ENCODE assay signal across 23 cellular contexts in the genomic region with DNA sequence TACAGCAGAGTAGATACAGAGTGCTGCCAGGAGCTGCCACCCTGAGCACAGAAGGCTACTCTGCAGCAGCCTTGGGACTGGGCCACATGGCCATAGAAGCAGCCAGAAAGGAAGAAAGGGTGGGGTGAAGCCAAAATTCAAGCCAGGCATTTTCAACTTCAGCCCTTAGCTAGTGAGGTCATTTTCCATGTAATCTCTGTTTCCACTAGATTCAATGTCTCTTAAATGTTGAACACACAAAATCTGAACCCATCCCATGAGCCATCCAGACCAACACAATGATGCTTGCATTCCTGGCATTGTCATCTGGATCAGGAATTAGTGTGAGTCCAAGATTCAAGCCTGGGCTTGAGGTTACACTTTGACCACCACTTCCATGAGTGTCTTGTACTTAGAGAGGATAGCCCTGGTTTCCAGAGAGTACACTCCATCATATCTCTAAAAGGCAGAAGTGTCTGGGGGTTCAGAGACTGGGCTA.
DNase-seq lines count a peak whose midpoint lies in the region; ATAC-seq and TF ChIP-seq lines count a peak whose summit lies in the region.
"Had no signal": no experiment of that assay in that cellular context is flagged by ENCODE, and none has a peak within 500 bp of the region (broad histone marks: within the 10 kb centered on the region; RNA-seq: fewer than 3 reads in every experiment).

No MANE protein-coding gene starts in this region.

- H3K4me1 Mint-ChIP-seq in neural crest cell, result peaks cover 13% of the 10 kb centered on the region

- H3K9me3 ChIP-seq in RWPE2 (ENCODE audit: severe bottlenecking), result no peaks in the 10 kb centered on the region
- H3K9me3 ChIP-seq: ascending aorta, gastroesophageal sphincter, mucosa of descending colon, neutrophil, SJSA1 had no signal

- no peak overlapping the region for H3K27ac ChIP-seq in RWPE2 (ENCODE audit: poor library complexity, severe bottlenecking)
- H3K27ac ChIP-seq: ascending aorta, gastroesophageal sphincter, neutrophil, SJSA1 had no signal

- no peaks in the 10 kb centered on the region for H3K27me3 Mint-ChIP-seq in neural crest cell (ENCODE audit: low read depth)

- H3K27ac Mint-ChIP-seq in neural crest cell (ENCODE audit: unreplicated experiment), result peak overlapping the region; percentile 69
- H3K27ac Mint-ChIP-seq: CD8-positive, alpha-beta T cell had no signal

- no peaks in the 10 kb centered on the region for H3K27me3 ChIP-seq in RWPE2 (ENCODE audit: insufficient read depth, poor library complexity, severe bottlenecking)
- H3K27me3 ChIP-seq: ascending aorta, gastroesophageal sphincter, neutrophil, SJSA1 had no signal

- H3K4me3 Mint-ChIP-seq in neural crest cell, result no peak overlapping the region
- H3K4me3 Mint-ChIP-seq: CD8-positive, alpha-beta T cell had no signal

- H3K36me3 ChIP-seq in RWPE2 (ENCODE audit: low read depth), result no peaks in the 10 kb centered on the region
- H3K36me3 ChIP-seq: ascending aorta, gastroesophageal sphincter, neutrophil, SJSA1 had no signal

- peak; percentile 94 for DNase-seq in G401 (ENCODE audit: low spot score)
- no peak for DNase-seq in RWPE2 (ENCODE audit: low spot score)
- DNase-seq in fibroblast of peridontal ligament (ENCODE audit: extremely low read depth), result peak; percentile 56
- no peak for DNase-seq in neural crest cell (ENCODE audit: low read depth, low spot score)
- no peak for DNase-seq in A172 (ENCODE audit: low spot score)
- no peak for DNase-seq in KBM-7
- DNase-seq in left lobe of liver (ENCODE audit: low spot score), result no peak
- DNase-seq: activated CD4-positive, alpha-beta T cell treated with anti-CD3 and anti-CD28 coated beads, Interleukin-2, amount 50 U/mL, for 48 hours; activated naive CD4-positive, alpha-beta T cell; activated T-cell treated with anti-CD3 and anti-CD28 coated beads for 4 hours; CD8-positive, alpha-beta T cell; DMS79 treated with DMSO at 0.1 percent for 48 hours; mucosa of descending colon; NCI-H1436 treated with DMSO at 0.1 percent for 48 hours; NCI-H748 treated with DMSO at 0.1 percent for 48 hours; OCI-M1; retina; T-helper 2 cell had no signal

- H3K9me3 Mint-ChIP-seq in neural crest cell, result peaks cover 5% of the 10 kb centered on the region

- in situ Hi-C loops in G401 (cut with HindIII; ENCODE audit: low sequenced_read_pairs), result no loop called here
- in situ Hi-C loops in KBM-7 (cut with MboI; ENCODE audit: low pct_unique_long_range_greater_than_20kb, low sequenced_read_pairs), result no loop called here

- ATAC-seq in RWPE2 (ENCODE audit: low read depth) (peak; percentile 23; the same call in 1 of the 3 replicates), HG03460 (IDR thresholded peaks at IDR 0.05; ENCODE audit: unreplicated experiment) (no peak), left lobe of liver (no peak)
- ATAC-seq: CD8-positive, alpha-beta T cell; gastroesophageal sphincter; mucosa of descending colon had no signal

- no peak overlapping the region for H3K4me3 ChIP-seq in RWPE2 (ENCODE audit: severe bottlenecking)
- H3K4me3 ChIP-seq: ascending aorta, gastroesophageal sphincter, mucosa of descending colon, SJSA1 had no signal

- peaks cover 4% of the 10 kb centered on the region for H3K36me3 Mint-ChIP-seq in neural crest cell (ENCODE audit: low read depth)
- H3K36me3 Mint-ChIP-seq: CD8-positive, alpha-beta T cell had no signal

- TF ChIP-seq CTCF in RWPE2 (IDR thresholded peaks at IDR 0.05; ENCODE audit: poor library complexity, severe bottlenecking) (no peak), neural crest cell (conservative IDR thresholded peaks at IDR 0.05) (no peak)

- H3K4me1 ChIP-seq in RWPE2 (ENCODE audit: insufficient read depth, poor library complexity, severe bottlenecking), result no peaks in the 10 kb centered on the region
- H3K4me1 ChIP-seq: ascending aorta had no signal

Comparison
In these comparisons a context has a peak if more than half of its experiments do, and no peak if none do; other contexts are left out.
1. DNase-seq: peak in G401 (single experiment) and fibroblast of peridontal ligament (single experiment); none in RWPE2 (single experiment), neural crest cell (single experiment), A172 (single experiment), KBM-7 (single experiment) and left lobe of liver (single experiment).